In genomic region chr16:1771864-1772361, GRCh38 we compare ENCODE assay signal across 8 cellular contexts. TPM values are rescaled to one million over a fixed set of nuclear protein-coding genes. Genes with fewer than 3 reads are reported as not detected.
DNase-seq lines count a peak whose midpoint lies in the region; ATAC-seq and TF ChIP-seq lines count a peak whose summit lies in the region.

No MANE protein-coding gene starts in this region.

- no peak for TF ChIP-seq CTCF in Calu3 (IDR thresholded peaks at IDR 0.05; ENCODE audit: unreplicated experiment)
- no peak for TF ChIP-seq CTCF in NB4 (IDR thresholded peaks at IDR 0.05; ENCODE audit: low read depth, low read length)
- no peak for TF ChIP-seq CTCF in neutrophil (IDR thresholded peaks at IDR 0.05)

- DNase-seq in Calu3, result no peak
- no peak for DNase-seq in NB4 (ENCODE audit: low read depth)
- DNase-seq in effector memory CD8-positive, alpha-beta T cell, result peak in 1 of 3 experiments; percentile 29
- DNase-seq in CD1c-positive myeloid dendritic cell (ENCODE audit: extremely low spot score), result no peak
- DNase-seq in cortex of kidney (lab: John Stamatoyannopoulos, UW), result no peak
- DNase-seq in G401 (ENCODE audit: low spot score), result no peak

- no peaks in the 10 kb centered on the region for H3K27me3 Mint-ChIP-seq in Calu3 (ENCODE audit: unreplicated experiment)
- no peaks in the 10 kb centered on the region for H3K27me3 Mint-ChIP-seq in effector memory CD8-positive, alpha-beta T cell

- ATAC-seq in effector memory CD8-positive, alpha-beta T cell (replicated peaks), result no peak
- ATAC-seq in HG03159 (IDR thresholded peaks at IDR 0.05; ENCODE audit: unreplicated experiment), result no peak

- CTCF ChIA-PET in Calu3 (lab: Charles Lee), result no interaction called here

- H3K27me3 ChIP-seq in neutrophil, result peaks cover 8% of the 10 kb centered on the region

- peaks cover 48% of the 10 kb centered on the region for H3K36me3 ChIP-seq in neutrophil

- H3K27ac ChIP-seq in neutrophil, result peak overlapping the region; percentile 95

- intact Hi-C loops in Calu3 (cut with micrococcal nuclease; ENCODE audit: unreplicated experiment), result no loop called here

- no peak for TF ChIP-seq POLR2A in NB4 (IDR thresholded peaks at IDR 0.05; ENCODE audit: extremely low read depth, insufficient read length)

- H3K9me3 ChIP-seq in neutrophil, result no peaks in the 10 kb centered on the region

- in situ Hi-C loops in G401 (cut with HindIII; ENCODE audit: low sequenced_read_pairs), result no loop called here

- peak overlapping the region; percentile 76 for H3K4me3 Mint-ChIP-seq in Calu3 (ENCODE audit: low read depth, unreplicated experiment)
- peak overlapping the region; percentile 95 to 97 for H3K4me3 Mint-ChIP-seq in effector memory CD8-positive, alpha-beta T cell

- H3K4me1 ChIP-seq in neutrophil (ENCODE audit: control insufficient read depth in 1 of 2, insufficient read depth in 1 of 2, low read depth in 1 of 2, low read length in 1 of 2), result peaks cover 35 to 51% of the 10 kb centered on the region in 2 experiments

- peak overlapping the region; percentile 85 for H3K4me3 ChIP-seq in NB4 (ENCODE audit: low read depth, low read length)
- peak overlapping the region; percentile 89 to 100 for H3K4me3 ChIP-seq in neutrophil (ENCODE audit: low read depth in 1 of 2, low read length in 1 of 2)

- peak overlapping the region; percentile 24 for H3K27ac Mint-ChIP-seq in Calu3 (ENCODE audit: unreplicated experiment)
- H3K27ac Mint-ChIP-seq in effector memory CD8-positive, alpha-beta T cell, result peak overlapping the region; percentile 82 to 94

- peaks cover 8% of the 10 kb centered on the region for H3K4me1 Mint-ChIP-seq in Calu3 (ENCODE audit: low read depth, unreplicated experiment)
- H3K4me1 Mint-ChIP-seq in effector memory CD8-positive, alpha-beta T cell (ENCODE audit: low read depth in 2 of 2), result peaks cover 16% of the 10 kb centered on the region in 2 donors

- H3K36me3 Mint-ChIP-seq in Calu3 (ENCODE audit: insufficient read depth, unreplicated experiment), result peaks cover 97% of the 10 kb centered on the region
- H3K36me3 Mint-ChIP-seq in effector memory CD8-positive, alpha-beta T cell (ENCODE audit: insufficient read depth), result peaks cover 60% of the 10 kb centered on the region

- H3K9me3 Mint-ChIP-seq in Calu3 (ENCODE audit: low read depth, unreplicated experiment), result no peaks in the 10 kb centered on the region
- H3K9me3 Mint-ChIP-seq in effector memory CD8-positive, alpha-beta T cell, result no peaks in the 10 kb centered on the region

- BruUV-seq in Calu3 (replicated peaks; lab: Mats Ljungman, UMichigan), result TSS peak; percentile 87

RNA-seq across cellular contexts. Expression of gene NME3, which starts 0.6 kb away (rescaled TPM):
- 64.3 and 73.1 TPM in 2 replicates for total RNA-seq in Calu3 (2022)
- 64.4 and 76.9 TPM in 2 replicates for total RNA-seq in G401 (2014; rRNA removed; shearing (Covaris generic))

RNA-seq across cellular contexts. Expression of gene EME2, which starts 0.7 kb away (rescaled TPM):
- total RNA-seq in Calu3 (2022), result 30.8 and 42.2 TPM in 2 replicates
- 10.4 and 10.6 TPM in 2 replicates for total RNA-seq in G401 (2014; rRNA removed; shearing (Covaris generic))

RNA-seq across cellular contexts. Expression of gene MRPS34, which starts 1.0 kb away (rescaled TPM):
- total RNA-seq in Calu3 (2022), result 128 and 135 TPM in 2 replicates
- total RNA-seq in G401 (2014; rRNA removed; shearing (Covaris generic)), result 276 and 281 TPM in 2 replicates

RNA-seq across cellular contexts. Expression of gene SPSB3, which starts 10.5 kb away (rescaled TPM):
- 44.3 and 45.2 TPM in 2 replicates for total RNA-seq in Calu3 (2022)
- 14.0 and 27.3 TPM in 2 replicates for total RNA-seq in G401 (2014; rRNA removed; shearing (Covaris generic))

RNA-seq across cellular contexts. Expression of gene NUBP2, which starts 10.8 kb away (rescaled TPM):
- total RNA-seq in Calu3 (2022), result 91.8 and 98.1 TPM in 2 replicates
- 128 and 160 TPM in 2 replicates for total RNA-seq in G401 (2014; rRNA removed; shearing (Covaris generic))
